Comparison of ENCODE assay signal across 8 cellular contexts in the genomic region with DNA sequence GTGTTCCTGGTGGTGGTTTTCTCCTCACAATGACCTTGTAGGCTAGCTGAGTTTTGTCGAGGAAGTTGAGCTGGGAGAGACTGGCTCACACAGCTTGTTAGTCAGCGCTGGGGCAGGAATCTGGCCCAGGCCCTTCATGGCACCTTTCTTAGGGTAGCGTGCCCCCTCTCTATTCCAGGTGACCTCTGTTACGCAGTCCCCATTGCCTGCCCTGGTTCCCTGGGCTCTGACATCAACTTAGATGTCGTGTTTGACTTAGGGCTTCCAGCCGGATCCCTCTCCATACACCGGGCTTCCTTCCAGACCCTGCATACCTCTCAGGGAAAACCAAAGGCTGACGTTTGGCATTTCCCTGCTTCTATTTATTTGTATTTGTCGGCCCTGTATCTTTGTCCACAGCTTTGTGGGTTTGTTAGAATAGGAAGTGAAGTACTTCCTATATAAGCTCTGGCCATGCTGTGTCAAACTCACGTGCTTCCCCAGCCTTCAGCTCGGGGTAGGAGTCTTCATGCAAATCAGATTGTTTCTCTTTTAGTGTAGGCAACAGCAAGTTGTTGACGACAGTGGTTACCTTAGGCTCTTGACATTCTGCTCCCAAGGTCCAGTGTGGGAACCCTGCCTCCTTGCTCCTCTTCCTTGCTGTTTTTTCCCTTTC. TPM values are rescaled to one million over a fixed set of nuclear protein-coding genes. Genes with fewer than 3 reads are reported as not detected.
DNase-seq lines count a peak whose midpoint lies in the region; ATAC-seq, FAIRE-seq and TF ChIP-seq lines count a peak whose summit lies in the region.

No MANE protein-coding gene starts in this region.

- ATAC-seq in GM19467 (IDR thresholded peaks at IDR 0.05; ENCODE audit: unreplicated experiment) (peak; percentile 63), HG03558 (IDR thresholded peaks at IDR 0.05; ENCODE audit: extremely low read depth, unreplicated experiment) (peak; percentile 42), activated B cell treated with CpG ODN at 0.5 μM for 24 hours (ENCODE audit: low read depth) (peak; percentile 48), psoas muscle (peak; percentile 15 to 43 (median 28))

- H3K27me3 ChIP-seq in psoas muscle (ENCODE audit: insufficient read depth in 3 of 3, low read length in 2 of 3) = no peaks in the 10 kb centered on the region

- H3K4me1 ChIP-seq in psoas muscle = peaks cover 92% of the 10 kb centered on the region

- 5 to 9% (median 7%) methylated on average over 12 of the region's 12 CpGs for WGBS in psoas muscle, 3 donors

- H3K4me3 ChIP-seq in fibroblast of villous mesenchyme (ENCODE audit: low read depth, low read length) = no peak overlapping the region
- peak overlapping the region; percentile 39 for H3K4me3 ChIP-seq in psoas muscle

- no peaks in the 10 kb centered on the region for H3K9me3 ChIP-seq in psoas muscle

- POLR2A ChIA-PET in activated B cell treated with CpG ODN at 0.5 μM for 24 hours (lab: Charles Lee) = interaction anchor here (0.6 to 6.9 kb wide), 5 partner anchors 8 to 255 kb away, joined by 3 to 69 read pairs (median 7); a partner anchor contains a TSS

- no peaks in the 10 kb centered on the region for H3K27me3 Mint-ChIP-seq in activated B cell treated with CpG ODN at 0.5 μM for 24 hours

- DNase-seq in ELR (ENCODE audit: low read depth) = peak; percentile 77
- DNase-seq in activated B cell treated with CpG ODN at 0.5 μM for 24 hours = no peak
- DNase-seq in fibroblast of villous mesenchyme (ENCODE audit: low read depth) = peak; percentile 88
- peak; percentile 27 to 58 for DNase-seq in psoas muscle
- no peak for DNase-seq in NCI-H1694 treated with DMSO at 0.1 percent for 48 hours (lab: John Stamatoyannopoulos, UW)
- DNase-seq in D721Med (ENCODE audit: insufficient read length, low spot score) = no peak

- TF ChIP-seq CTCF in activated B cell treated with CpG ODN at 0.5 μM for 24 hours (IDR thresholded peaks at IDR 0.05) (no peak), fibroblast of villous mesenchyme (IDR thresholded peaks at IDR 0.05; ENCODE audit: insufficient read depth, low read depth, low read length) (no peak), psoas muscle (IDR thresholded peaks at IDR 0.05) (no peak), D721Med (IDR thresholded peaks at IDR 0.05; ENCODE audit: insufficient read depth, missing control alignments) (no peak)

- peaks cover 89% of the 10 kb centered on the region for H3K4me1 Mint-ChIP-seq in activated B cell treated with CpG ODN at 0.5 μM for 24 hours

- intact Hi-C loops in activated B cell treated with CpG ODN at 0.5 μM for 24 hours (cut with micrococcal nuclease) (no loop called here), psoas muscle (cut with DNase I) (loop anchor here in 1 of 2 donors (5.0 kb wide), 1 partner anchor 46 kb away; no protein-coding TSS in a partner anchor)

- peaks cover 1% of the 10 kb centered on the region for H3K36me3 Mint-ChIP-seq in activated B cell treated with CpG ODN at 0.5 μM for 24 hours (ENCODE audit: low read depth)

- H3K27ac Mint-ChIP-seq in activated B cell treated with CpG ODN at 0.5 μM for 24 hours = peak overlapping the region; percentile 85

- no peaks in the 10 kb centered on the region for H3K9me3 Mint-ChIP-seq in activated B cell treated with CpG ODN at 0.5 μM for 24 hours

- CTCF ChIA-PET in activated B cell treated with CpG ODN at 0.5 μM for 24 hours (lab: Charles Lee) = interaction anchor here (0.8 kb wide), 1 partner anchor 8 kb away, joined by 5 read pairs; no protein-coding TSS in a partner anchor

- peak overlapping the region; percentile 77 for H3K4me3 Mint-ChIP-seq in activated B cell treated with CpG ODN at 0.5 μM for 24 hours

- H3K27ac ChIP-seq in psoas muscle = peak overlapping the region; percentile 90

- H3K36me3 ChIP-seq in psoas muscle (ENCODE audit: insufficient read depth in 1 of 2, low read depth in 1 of 2) = no peaks in the 10 kb centered on the region

- no peak for FAIRE-seq in D721Med (lab: Jason Lieb, UNC)

RNA-seq across cellular contexts. Expression of a gene that starts 12.8 kb away (rescaled TPM):
- total RNA-seq in activated B cell treated with CpG ODN at 0.5 μM for 24 hours = 69.6 and 79.5 TPM in 2 replicates
- total RNA-seq in fibroblast of villous mesenchyme = 130 and 132 TPM in 2 replicates
- 100 to 1,000 TPM; 113 to 167 (median 157) TPM for total RNA-seq in psoas muscle
- polyA plus RNA-seq in psoas muscle = 10 to 100 TPM; 40.1 to 91.0 (median 48.4) TPM

Comparison
In these comparisons a context has a peak if more than half of its experiments do, and no peak if none do; other contexts are left out.
1. DNase-seq: peak in ELR (single experiment), fibroblast of villous mesenchyme (single experiment) and psoas muscle (2 of 2); none in activated B cell treated with CpG ODN at 0.5 μM for 24 hours (single experiment), NCI-H1694 treated with DMSO at 0.1 percent for 48 hours (single experiment) and D721Med (single experiment).
2. Peak in every context shown above with its lines, with median percentiles within 50 percentile points of each other: ATAC-seq.